27 cellular contexts compared by ENCODE assay signal in the genomic region with DNA sequence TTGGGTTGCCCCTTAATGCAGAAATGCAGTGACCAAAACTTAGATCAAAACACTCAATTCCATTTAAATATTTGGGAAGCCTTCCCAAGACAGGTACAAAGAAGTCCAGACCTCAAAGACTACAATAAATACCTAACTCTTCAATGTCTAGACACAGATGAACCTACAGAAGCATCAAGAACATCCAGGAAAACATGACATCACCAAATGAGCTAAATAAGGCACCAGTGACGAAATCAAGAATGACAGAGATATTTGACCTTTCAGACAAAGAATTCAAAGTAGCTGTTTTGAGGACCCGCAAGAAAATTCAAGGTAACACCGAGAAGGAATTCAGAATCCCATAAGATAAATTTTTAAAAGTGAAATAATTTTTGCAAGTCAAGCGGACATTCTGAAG.
"Had no signal": no experiment of that assay in that cellular context is flagged by ENCODE, and none has a peak within 500 bp of the region (broad histone marks: within the 10 kb centered on the region; RNA-seq: fewer than 3 reads in every experiment).

No MANE protein-coding gene starts in this region.

- FAIRE-seq: urothelium cell line had no signal

- ATAC-seq: stimulated activated effector memory CD8-positive, alpha-beta T cell treated with anti-CD3 and anti-CD28 coated beads, Interleukin-12 subunit alpha, Interleukin-12 subunit beta, amount 100 ng/mL, for 72 hours; stimulated activated memory B cell treated with anti-CD40 and anti-IgM and Interleukin-4, amounts not matched to agents 10 μg/mL and 1 μg/mL and 100 μg/mL, for 72 hours; stimulated activated naive B cell treated with anti-CD40 and anti-IgM and Interleukin-4, amounts not matched to agents 10 μg/mL and 1 μg/mL and 100 μg/mL, for 72 hours; stimulated activated naive CD8-positive, alpha-beta T cell treated with anti-CD3 and anti-CD28 coated beads, Interleukin-15, amount 100 ng/mL, for 72 hours; stimulated activated naive CD8-positive, alpha-beta T cell treated with anti-CD3 and anti-CD28 coated beads, Interleukin-15, Interleukin-2, amounts not matched to agents 100 U/mL and 50 U/mL, for 24 hours; upper lobe of right lung had no signal

- H3K4me1 ChIP-seq: stomach, suprapubic skin, testis, thyroid gland, tibial artery, tibial nerve, transverse colon, upper lobe of left lung, upper lobe of right lung, uterus, vagina had no signal

- DNase-seq: stimulated activated CD4-positive, alpha-beta T cell treated with anti-CD3 and anti-CD28 coated beads, Interleukin-2, amount 100 ng/mL, for 48 hours; stimulated activated CD4-positive, alpha-beta T cell treated with anti-CD3 and anti-CD28 coated beads, Interleukin-4, amount 100 ng/mL, for 1 hour; stimulated activated CD4-positive, alpha-beta T cell treated with anti-CD3 and anti-CD28 coated beads, Interleukin-4, amount 100 ng/mL, for 24 hours; stimulated activated CD4-positive, alpha-beta T cell treated with anti-CD3 and anti-CD28 coated beads, Interleukin-4, amount 100 ng/mL, for 4 hours; stimulated activated CD8-positive, alpha-beta memory T cell treated with anti-CD3 and anti-CD28 coated beads, Interleukin-4, amount 100 ng/mL, for 48 hours; stimulated activated naive B cell treated with anti-CD40 and anti-IgM and Interleukin-4, amounts not matched to agents 10 μg/mL and 1 μg/mL and 100 μg/mL, for 72 hours; stimulated activated naive CD4-positive, alpha-beta T cell; stimulated activated naive CD4-positive, alpha-beta T cell treated with Interleukin-2 at 50 U/mL for 16 hours; stimulated activated naive CD8-positive, alpha-beta T cell treated with anti-CD3 and anti-CD28 coated beads, Interleukin-15, amount 100 ng/mL, for 72 hours; stimulated activated naive CD8-positive, alpha-beta T cell treated with anti-CD3 and anti-CD28 coated beads, Interleukin-15, Interleukin-2, amounts not matched to agents 100 U/mL and 50 U/mL, for 24 hours; stomach; substantia nigra; testis; thyroid gland; tibial artery; transverse colon; trophoblast cell; upper lobe of left lung; upper lobe of right lung; uterus had no signal

- H3K4me3 ChIP-seq: stomach, suprapubic skin, testis, thoracic aorta, thyroid gland, tibial artery, tibial nerve, transverse colon, upper lobe of left lung, upper lobe of right lung, uterus, vagina had no signal

- H3K36me3 ChIP-seq: stomach, suprapubic skin, thoracic aorta, thyroid gland, tibial nerve, transverse colon, upper lobe of left lung, upper lobe of right lung, uterus, vagina had no signal

- H3K27me3 ChIP-seq: stomach, suprapubic skin, testis, thyroid gland, tibial artery, tibial nerve, transverse colon, upper lobe of left lung, upper lobe of right lung, uterus, vagina had no signal

- H3K27ac ChIP-seq: stomach, suprapubic skin, testis, thoracic aorta, thyroid gland, tibial artery, tibial nerve, transverse colon, upper lobe of left lung, upper lobe of right lung, uterus, vagina had no signal

- H3K9me3 ChIP-seq: testis, thoracic aorta, thyroid gland, transverse colon, vagina had no signal
